1 cellular context compared by ENCODE assay signal in the genomic region with DNA sequence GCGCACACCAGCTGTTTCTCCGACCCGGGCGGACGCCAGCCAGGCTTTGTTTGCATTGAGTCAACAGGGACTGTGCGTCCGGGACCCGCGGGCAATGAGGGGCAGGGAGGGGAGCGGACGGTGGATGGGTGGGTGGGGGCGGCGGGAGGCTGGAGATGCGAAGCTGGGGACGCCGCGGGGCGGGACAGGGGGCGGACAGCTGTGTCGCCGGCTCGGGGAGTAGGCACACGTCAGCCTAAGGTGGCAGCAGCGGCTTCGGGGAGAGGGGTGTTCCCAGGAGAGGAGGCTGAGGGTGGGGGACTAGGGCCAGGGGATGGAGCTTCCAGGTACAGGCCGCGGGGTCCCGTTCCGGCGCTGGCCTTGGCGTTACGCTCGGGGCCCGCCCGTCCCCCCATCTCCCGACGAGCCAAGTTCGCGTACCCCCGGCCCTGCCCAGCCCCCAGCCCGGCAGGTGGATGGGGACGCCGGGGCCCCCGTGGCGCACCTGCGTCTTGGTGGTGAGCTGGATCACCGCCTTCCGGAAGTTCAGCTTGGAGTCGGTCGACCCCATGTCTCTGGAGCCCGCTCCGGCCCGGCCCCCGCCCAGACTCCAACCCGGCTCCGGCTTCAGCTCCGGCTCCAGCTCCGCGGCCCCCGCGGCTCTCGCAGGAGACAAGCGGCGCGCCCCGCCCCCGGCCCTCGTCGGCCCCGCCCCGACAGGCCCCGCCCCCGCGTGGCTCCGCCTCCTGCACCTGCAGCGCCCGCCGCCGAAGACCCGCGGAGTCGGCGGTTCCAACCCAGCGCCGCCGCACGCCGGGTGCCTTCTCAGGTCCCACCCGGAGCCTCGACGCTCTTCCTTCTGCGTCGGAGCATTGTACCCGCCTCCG.
TF ChIP-seq lines count a peak whose summit lies in the region.

A gene with protein sequence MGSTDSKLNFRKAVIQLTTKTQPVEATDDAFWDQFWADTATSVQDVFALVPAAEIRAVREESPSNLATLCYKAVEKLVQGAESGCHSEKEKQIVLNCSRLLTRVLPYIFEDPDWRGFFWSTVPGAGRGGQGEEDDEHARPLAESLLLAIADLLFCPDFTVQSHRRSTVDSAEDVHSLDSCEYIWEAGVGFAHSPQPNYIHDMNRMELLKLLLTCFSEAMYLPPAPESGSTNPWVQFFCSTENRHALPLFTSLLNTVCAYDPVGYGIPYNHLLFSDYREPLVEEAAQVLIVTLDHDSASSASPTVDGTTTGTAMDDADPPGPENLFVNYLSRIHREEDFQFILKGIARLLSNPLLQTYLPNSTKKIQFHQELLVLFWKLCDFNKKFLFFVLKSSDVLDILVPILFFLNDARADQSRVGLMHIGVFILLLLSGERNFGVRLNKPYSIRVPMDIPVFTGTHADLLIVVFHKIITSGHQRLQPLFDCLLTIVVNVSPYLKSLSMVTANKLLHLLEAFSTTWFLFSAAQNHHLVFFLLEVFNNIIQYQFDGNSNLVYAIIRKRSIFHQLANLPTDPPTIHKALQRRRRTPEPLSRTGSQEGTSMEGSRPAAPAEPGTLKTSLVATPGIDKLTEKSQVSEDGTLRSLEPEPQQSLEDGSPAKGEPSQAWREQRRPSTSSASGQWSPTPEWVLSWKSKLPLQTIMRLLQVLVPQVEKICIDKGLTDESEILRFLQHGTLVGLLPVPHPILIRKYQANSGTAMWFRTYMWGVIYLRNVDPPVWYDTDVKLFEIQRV (minus strand): TSS at position 653 of the 866 bp plus-strand sequence. CDS start 103 bp downstream, at position 550.

TF ChIP-seq in HepG2, 621 proteins besides CTCF, POLR2A, EP300 and RAD21 (continued from another document and continues in another):
- peak; percentile 68; the same call in 1 of the 2 replicates for TF ChIP-seq ZBTB39 (CRISPR knock-in tag; IDR thresholded peaks at IDR 0.05)
- TF ChIP-seq AFF4 (CRISPR knock-in tag; IDR thresholded peaks at IDR 0.05) = no peak
- TF ChIP-seq LRRFIP1 (CRISPR knock-in tag; conservative IDR thresholded peaks at IDR 0.05) = no peak
- TF ChIP-seq ZNF296 (CRISPR knock-in tag; conservative IDR thresholded peaks at IDR 0.05) = no peak
- no peak for TF ChIP-seq MAFF (IDR thresholded peaks at IDR 0.05; ENCODE audit: low read depth, low read length)
- no peak for TF ChIP-seq ZNF572 (CRISPR knock-in tag; IDR thresholded peaks at IDR 0.05)
- TF ChIP-seq, protein P1, sequence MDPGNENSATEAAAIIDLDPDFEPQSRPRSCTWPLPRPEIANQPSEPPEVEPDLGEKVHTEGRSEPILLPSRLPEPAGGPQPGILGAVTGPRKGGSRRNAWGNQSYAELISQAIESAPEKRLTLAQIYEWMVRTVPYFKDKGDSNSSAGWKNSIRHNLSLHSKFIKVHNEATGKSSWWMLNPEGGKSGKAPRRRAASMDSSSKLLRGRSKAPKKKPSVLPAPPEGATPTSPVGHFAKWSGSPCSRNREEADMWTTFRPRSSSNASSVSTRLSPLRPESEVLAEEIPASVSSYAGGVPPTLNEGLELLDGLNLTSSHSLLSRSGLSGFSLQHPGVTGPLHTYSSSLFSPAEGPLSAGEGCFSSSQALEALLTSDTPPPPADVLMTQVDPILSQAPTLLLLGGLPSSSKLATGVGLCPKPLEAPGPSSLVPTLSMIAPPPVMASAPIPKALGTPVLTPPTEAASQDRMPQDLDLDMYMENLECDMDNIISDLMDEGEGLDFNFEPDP (CRISPR knock-in tag; conservative IDR thresholded peaks at IDR 0.05) = 0 out of 2 replicates have a peak, but pooled peaks have one; percentile 88
- TF ChIP-seq SNAI1 (CRISPR knock-in tag; IDR thresholded peaks at IDR 0.05; ENCODE audit: borderline replicate concordance) = peak; percentile 38; the same call in 1 of the 2 replicates
- TF ChIP-seq HMGXB3 (CRISPR knock-in tag; IDR thresholded peaks at IDR 0.05; ENCODE audit: borderline replicate concordance) = no peak
- TF ChIP-seq, protein P2, sequence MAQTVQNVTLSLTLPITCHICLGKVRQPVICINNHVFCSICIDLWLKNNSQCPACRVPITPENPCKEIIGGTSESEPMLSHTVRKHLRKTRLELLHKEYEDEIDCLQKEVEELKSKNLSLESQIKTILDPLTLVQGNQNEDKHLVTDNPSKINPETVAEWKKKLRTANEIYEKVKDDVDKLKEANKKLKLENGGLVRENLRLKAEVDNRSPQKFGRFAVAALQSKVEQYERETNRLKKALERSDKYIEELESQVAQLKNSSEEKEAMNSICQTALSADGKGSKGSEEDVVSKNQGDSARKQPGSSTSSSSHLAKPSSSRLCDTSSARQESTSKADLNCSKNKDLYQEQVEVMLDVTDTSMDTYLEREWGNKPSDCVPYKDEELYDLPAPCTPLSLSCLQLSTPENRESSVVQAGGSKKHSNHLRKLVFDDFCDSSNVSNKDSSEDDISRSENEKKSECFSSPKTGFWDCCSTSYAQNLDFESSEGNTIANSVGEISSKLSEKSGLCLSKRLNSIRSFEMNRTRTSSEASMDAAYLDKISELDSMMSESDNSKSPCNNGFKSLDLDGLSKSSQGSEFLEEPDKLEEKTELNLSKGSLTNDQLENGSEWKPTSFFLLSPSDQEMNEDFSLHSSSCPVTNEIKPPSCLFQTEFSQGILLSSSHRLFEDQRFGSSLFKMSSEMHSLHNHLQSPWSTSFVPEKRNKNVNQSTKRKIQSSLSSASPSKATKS (CRISPR knock-in tag; IDR thresholded peaks at IDR 0.05) = no peak
- TF ChIP-seq HDAC6 (IDR thresholded peaks at IDR 0.05; ENCODE audit: low read depth, low read length) = no peak
- no peak for TF ChIP-seq KDM5A (IDR thresholded peaks at IDR 0.05; ENCODE audit: borderline replicate concordance, low read length)
- TF ChIP-seq HDAC2 (CRISPR knock-in tag; IDR thresholded peaks at IDR 0.05) = peak; percentile 76
- no peak for TF ChIP-seq NR2F2 (IDR thresholded peaks at IDR 0.05; ENCODE audit: borderline replicate concordance, low read depth)
- peak; percentile 55; the same call in 1 of the 2 replicates for TF ChIP-seq MYC (CRISPR knock-in tag; IDR thresholded peaks at IDR 0.05; ENCODE audit: borderline replicate concordance)
- TF ChIP-seq ZNF543 (CRISPR knock-in tag; IDR thresholded peaks at IDR 0.05) = no peak; the same call in 1 of the 2 replicates
- no peak for TF ChIP-seq MIER3 (CRISPR knock-in tag; IDR thresholded peaks at IDR 0.05; ENCODE audit: borderline replicate concordance)
- TF ChIP-seq ZSCAN12 (CRISPR knock-in tag; IDR thresholded peaks at IDR 0.05) = no peak
- TF ChIP-seq ZNF75D (CRISPR knock-in tag; IDR thresholded peaks at IDR 0.05; ENCODE audit: borderline replicate concordance) = no peak
- TF ChIP-seq FOXJ3 (CRISPR knock-in tag; IDR thresholded peaks at IDR 0.05; ENCODE audit: borderline replicate concordance) = no peak
- TF ChIP-seq REL (CRISPR knock-in tag; conservative IDR thresholded peaks at IDR 0.05) = no peak
- no peak for TF ChIP-seq PCBP2 (optimal IDR thresholded peaks at IDR 0.05; ENCODE audit: low read depth, low read length, poor library complexity, severe bottlenecking)
- peak; percentile 61 for TF ChIP-seq FOXP4 (CRISPR knock-in tag; IDR thresholded peaks at IDR 0.05)
- no peak for TF ChIP-seq TBX3 (IDR thresholded peaks at IDR 0.05; ENCODE audit: borderline replicate concordance)
- TF ChIP-seq MAF1 (CRISPR knock-in tag; IDR thresholded peaks at IDR 0.05; ENCODE audit: borderline replicate concordance) = no peak; the same call in 1 of the 2 replicates
- TF ChIP-seq HHEX (CRISPR knock-in tag; IDR thresholded peaks at IDR 0.05) = no peak
